Comparison of ENCODE assay signal across 25 cellular contexts in genomic region chr13:58340895-58341294, GRCh38.
"Had no signal": no experiment of that assay in that cellular context is flagged by ENCODE, and none has a peak within 500 bp of the region (broad histone marks: within the 10 kb centered on the region; RNA-seq: fewer than 3 reads in every experiment).

No MANE protein-coding gene starts in this region.

- H3K9me3 ChIP-seq: esophagus squamous epithelium, gastrocnemius medialis, lower lobe of right lung had no signal

- H3K4me3 ChIP-seq: coronary artery, dorsolateral prefrontal cortex, esophagus squamous epithelium, gastrocnemius medialis, heart right ventricle, left ventricle myocardium inferior, lower lobe of right lung, mucosa of descending colon had no signal

- H3K36me3 Mint-ChIP-seq: naive B cell had no signal

- H3K27ac Mint-ChIP-seq: mesothelial cell of epicardium, naive B cell had no signal

- H3K27me3 Mint-ChIP-seq: naive B cell had no signal

- H3K27me3 ChIP-seq: dorsolateral prefrontal cortex, esophagus squamous epithelium, gastrocnemius medialis, heart right ventricle had no signal

- H3K36me3 ChIP-seq: esophagus squamous epithelium, gastrocnemius medialis, heart right ventricle, left ventricle myocardium inferior, lower lobe of right lung had no signal

- H3K27ac ChIP-seq: coronary artery, dorsolateral prefrontal cortex, epithelial cell of prostate, esophagus squamous epithelium, gastrocnemius medialis, heart right ventricle, left ventricle myocardium inferior, lower lobe of right lung had no signal

- H3K4me1 Mint-ChIP-seq: mesothelial cell of epicardium, naive B cell had no signal

- H3K4me1 ChIP-seq: esophagus squamous epithelium, gastrocnemius medialis, lower lobe of right lung had no signal

- H3K4me3 Mint-ChIP-seq: mesothelial cell of epicardium, naive B cell had no signal

- ATAC-seq: esophagus mucosa, gastrocnemius medialis, heart right ventricle, left cardiac atrium, lower lobe of right lung, mucosa of descending colon had no signal

- FAIRE-seq: islet of Langerhans, keratinocyte had no signal

- DNase-seq: dermis blood vessel endothelial cell; dorsolateral prefrontal cortex; effector CD4-positive, alpha-beta T cell; effector memory CD4-positive, alpha-beta T cell; erythroblast; esophagus squamous epithelium; foreskin fibroblast; foreskin melanocyte; gastrocnemius medialis; glutamatergic neuron; head of caudate nucleus; heart right ventricle; hippocampal formation; left cardiac atrium; left ventricle myocardium inferior; lower lobe of right lung; mesenchymal stem cell; mucosa of descending colon; naive B cell had no signal
